ENCODE assay signal across 24 cellular contexts in genomic region chr20:63505723-63506122, GRCh38. TPM values are rescaled to one million over a fixed set of nuclear protein-coding genes. Genes with fewer than 3 reads are reported as not detected.
DNase-seq lines count a peak whose midpoint lies in the region; ATAC-seq and TF ChIP-seq lines count a peak whose summit lies in the region.
"Had no signal": no experiment of that assay in that cellular context is flagged by ENCODE, and none has a peak within 500 bp of the region (broad histone marks: within the 10 kb centered on the region; RNA-seq: fewer than 3 reads in every experiment).

No MANE protein-coding gene starts in this region.

- no peak for TF ChIP-seq CTCF in RWPE2 (IDR thresholded peaks at IDR 0.05; ENCODE audit: poor library complexity, severe bottlenecking)
- no peak for TF ChIP-seq CTCF in mesothelial cell of epicardium (IDR thresholded peaks at IDR 0.05; ENCODE audit: unreplicated experiment)

- H3K27me3 Mint-ChIP-seq in immature natural killer cell (ENCODE audit: low read depth in 3 of 3) = peaks cover 4 to 10% (median 6%) of the 10 kb centered on the region in 3 donors
- H3K27me3 Mint-ChIP-seq in mesothelial cell of epicardium (ENCODE audit: low read depth) = peaks cover 54% of the 10 kb centered on the region

- H3K9me3 ChIP-seq in RWPE2 (ENCODE audit: severe bottlenecking) = no peaks in the 10 kb centered on the region

- no peak overlapping the region for H3K4me3 Mint-ChIP-seq in immature natural killer cell
- no peak overlapping the region for H3K4me3 Mint-ChIP-seq in mesothelial cell of epicardium
- H3K4me3 Mint-ChIP-seq: CD4-positive, alpha-beta T cell; GM23338; HFFc6 had no signal

- intact Hi-C loops in posterior vena cava (cut with DNase I) = no loop called here

- H3K36me3 Mint-ChIP-seq in immature natural killer cell = peaks cover 0 to 3% (median 3%) of the 10 kb centered on the region in 3 donors
- H3K36me3 Mint-ChIP-seq in mesothelial cell of epicardium = peaks cover 3% of the 10 kb centered on the region
- H3K36me3 Mint-ChIP-seq: CD14-positive monocyte had no signal

- H3K27ac ChIP-seq in RWPE2 (ENCODE audit: poor library complexity, severe bottlenecking) = no peak overlapping the region
- H3K27ac ChIP-seq: A549; BLaER1 treated with 17β-estradiol and CSF1 and Interleukin-3, amounts not matched to agents 10 nM and 100 nM had no signal

- H3K9me3 Mint-ChIP-seq in immature natural killer cell (peaks cover 0 to 5% (median 0%) of the 10 kb centered on the region in 6 donors), mesothelial cell of epicardium (peaks cover 24% of the 10 kb centered on the region)

- DNase-seq in H7 (peak; percentile 29), RWPE2 (ENCODE audit: low spot score) (peak; percentile 73), posterior vena cava (ENCODE audit: low spot score) (peak; percentile 57), immature natural killer cell (no peak), NCI-H524 treated with DMSO at 0.1 percent for 48 hours (lab: John Stamatoyannopoulos, UW) (no peak), mesothelial cell of epicardium (ENCODE audit: low spot score in 2 of 2, unreplicated experiment in 2 of 2) (no peak)
- DNase-seq: 8988T; ACHN; AML-193; BE2C; CD4-positive, alpha-beta T cell; DMS 273 treated with DMSO at 0.1 percent for 48 hours; DMS79; EL; GDM1; HFFc6 had no signal

- H3K4me1 ChIP-seq in RWPE2 (ENCODE audit: insufficient read depth, poor library complexity, severe bottlenecking) = no peaks in the 10 kb centered on the region
- H3K4me1 ChIP-seq: A549, HAP-1 had no signal

- H3K4me3 ChIP-seq in H7 (ENCODE audit: insufficient read depth, low read depth, low read length) = no peak overlapping the region
- no peak overlapping the region for H3K4me3 ChIP-seq in RWPE2 (ENCODE audit: severe bottlenecking)
- H3K4me3 ChIP-seq: A549; BLaER1 treated with 17β-estradiol and CSF1 and Interleukin-3, amounts not matched to agents 10 nM and 100 nM; GM12878; GM23338; HAP-1 had no signal

- H3K4me1 Mint-ChIP-seq in immature natural killer cell = no peaks in the 10 kb centered on the region
- H3K4me1 Mint-ChIP-seq in mesothelial cell of epicardium = no peaks in the 10 kb centered on the region

- H3K27ac Mint-ChIP-seq in immature natural killer cell (no peak overlapping the region), mesothelial cell of epicardium (no peak overlapping the region)
- H3K27ac Mint-ChIP-seq: CD14-positive monocyte; CD4-positive, alpha-beta T cell; CD8-positive, alpha-beta memory T cell; GM23338; HFFc6 had no signal

- ATAC-seq in RWPE2 (ENCODE audit: low read depth) = no peak
- ATAC-seq: A549, GM12878, GM23338 had no signal

- H3K36me3 ChIP-seq in H7 (replicated peaks; ENCODE audit: control insufficient read depth, insufficient read depth, low read length) = no peaks in the 10 kb centered on the region
- H3K36me3 ChIP-seq in RWPE2 (ENCODE audit: low read depth) = no peaks in the 10 kb centered on the region
- H3K36me3 ChIP-seq: BE2C; BLaER1 treated with 17β-estradiol and CSF1 and Interleukin-3, amounts not matched to agents 10 nM and 100 nM; HAP-1 had no signal

- H3K27me3 ChIP-seq in H7 (ENCODE audit: control insufficient read depth, insufficient read depth, low read length) (peaks cover 3% of the 10 kb centered on the region; the same call in 1 of the 2 replicates), RWPE2 (ENCODE audit: insufficient read depth, poor library complexity, severe bottlenecking) (peaks cover 6% of the 10 kb centered on the region)
- H3K27me3 ChIP-seq: BE2C had no signal

RNA-seq across cellular contexts. Expression of gene EEF1A2, which starts 6.8 kb away (rescaled TPM):
- 30.7 and 37.1 TPM in 2 replicates for total RNA-seq in H7 (2014; rRNA removed; shearing (Covaris generic))
- 1 to 10 TPM in 1 of 2 donors, under 1 TPM in 1; 0.42 to 2.6 TPM for total RNA-seq in posterior vena cava
- polyA plus RNA-seq in immature natural killer cell = not detected
- 14.4 to 15.6 TPM (median 14.6 TPM) in 3 replicates for total RNA-seq in mesothelial cell of epicardium
- polyA plus RNA-seq: CD14-positive monocyte, GM12878 had no signal

RNA-seq across cellular contexts. Expression of gene PPDPF, which starts 14.8 kb away (rescaled TPM):
- 79.7 and 94.2 TPM in 2 replicates for total RNA-seq in H7 (2014; rRNA removed; shearing (Covaris generic))
- total RNA-seq in posterior vena cava = 100 to 1,000 TPM; 172 to 331 TPM
- polyA plus RNA-seq in immature natural killer cell = 10 to 100 TPM; 14.9 to 84.3 (median 41.9) TPM
- total RNA-seq in mesothelial cell of epicardium = 258 to 271 TPM (median 269 TPM) in 3 replicates

RNA-seq across cellular contexts. Expression of gene PTK6, which starts 31.5 kb away (rescaled TPM):
- 0.14 and 0.30 TPM in 2 replicates for total RNA-seq in H7 (2014; rRNA removed; shearing (Covaris generic))
- under 1 TPM in 1 of 2 donors, not detected in 1; 0.60 TPM for total RNA-seq in posterior vena cava
- polyA plus RNA-seq in immature natural killer cell = under 1 TPM in 1 of 3 donors, not detected in 2; 0.37 TPM
- 0.11 to 0.18 TPM in 2 of 3 replicates, not detected in the other for total RNA-seq in mesothelial cell of epicardium
- total RNA-seq: H4 had no signal
- polyA plus RNA-seq: GM23338 had no signal

RNA-seq across cellular contexts. Expression of gene KCNQ2, which starts 33.3 kb away (rescaled TPM):
- 92.6 and 129 TPM in 2 replicates for total RNA-seq in H7 (2014; rRNA removed; shearing (Covaris generic))
- total RNA-seq in posterior vena cava = not detected
- polyA plus RNA-seq in immature natural killer cell = under 1 TPM in 1 of 3 donors, not detected in 2; 0.73 TPM
- total RNA-seq in mesothelial cell of epicardium = 9.7 to 11.8 TPM (median 10.0 TPM) in 3 replicates
- total RNA-seq: CD4-positive, alpha-beta T cell; CD8-positive, alpha-beta memory T cell; HFFc6 had no signal
- polyA plus RNA-seq: CD14-positive monocyte; CD8-positive, alpha-beta memory T cell had no signal

RNA-seq across cellular contexts. Expression of gene SRMS, which starts 41.8 kb away (rescaled TPM):
- 0.21 and 0.33 TPM in 2 replicates for total RNA-seq in H7 (2014; rRNA removed; shearing (Covaris generic))
- total RNA-seq in posterior vena cava (not detected), mesothelial cell of epicardium (not detected in 3 replicates)
- not detected for polyA plus RNA-seq in immature natural killer cell
- total RNA-seq: CD4-positive, alpha-beta T cell; CD8-positive, alpha-beta memory T cell; GM12878; H4; HFFc6 had no signal
- polyA plus RNA-seq: A549; CD14-positive monocyte; CD8-positive, alpha-beta memory T cell; GM12878 had no signal

Comparison
In these comparisons a context has a peak if more than half of its experiments do, and no peak if none do; other contexts are left out.
1. DNase-seq: peak in H7 (single experiment), RWPE2 (single experiment) and posterior vena cava (single experiment); none in immature natural killer cell (0 of 3), NCI-H524 treated with DMSO at 0.1 percent for 48 hours (single experiment) and mesothelial cell of epicardium (0 of 2).